1 cellular context compared by ENCODE assay signal in the genomic region with DNA sequence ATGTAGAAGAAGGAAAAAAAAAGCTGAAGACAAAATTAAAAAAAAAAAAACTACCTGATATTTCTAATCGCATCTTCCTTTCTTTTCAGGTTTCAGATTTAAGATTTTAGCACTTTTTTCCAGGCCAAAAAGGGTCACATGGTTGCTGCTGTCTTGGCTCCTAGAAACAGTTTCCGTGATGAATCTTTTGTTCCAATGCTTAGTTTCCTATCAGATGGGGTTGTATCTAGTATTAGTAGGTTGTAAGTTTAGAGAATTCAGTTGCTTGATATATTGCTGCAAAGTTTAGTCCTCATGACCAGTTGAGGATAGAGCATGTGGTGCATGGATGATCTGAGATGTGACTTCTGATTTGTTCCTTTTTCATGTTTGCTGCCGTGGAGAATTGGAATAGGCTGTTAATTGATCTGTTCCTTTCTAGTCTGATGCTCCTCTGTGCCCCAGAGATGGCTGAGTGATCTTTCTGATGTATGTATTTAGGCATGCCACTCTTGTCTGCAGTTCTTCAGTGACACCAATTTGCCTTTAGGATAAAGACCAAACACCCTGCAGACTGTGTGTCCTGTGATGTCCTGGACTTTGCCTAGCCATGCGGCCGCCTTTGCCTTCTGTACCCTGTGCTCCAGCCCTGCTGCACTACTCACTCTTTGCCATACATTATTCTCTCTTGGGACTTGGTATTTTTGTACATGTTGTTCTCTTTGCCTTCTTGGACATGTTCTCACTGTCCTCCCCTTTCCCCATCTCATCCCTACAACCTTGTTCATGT.
TF ChIP-seq lines count a peak whose summit lies in the region.

No MANE protein-coding gene starts in this region.

TF ChIP-seq in HepG2, 621 proteins besides CTCF, POLR2A, EP300 and RAD21 (continued from another document):
- peak; percentile 18; the same call in 1 of the 2 replicates for TF ChIP-seq TBX3 (IDR thresholded peaks at IDR 0.05; ENCODE audit: borderline replicate concordance)
- TF ChIP-seq, protein P1, sequence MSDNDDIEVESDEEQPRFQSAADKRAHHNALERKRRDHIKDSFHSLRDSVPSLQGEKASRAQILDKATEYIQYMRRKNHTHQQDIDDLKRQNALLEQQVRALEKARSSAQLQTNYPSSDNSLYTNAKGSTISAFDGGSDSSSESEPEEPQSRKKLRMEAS (IDR thresholded peaks at IDR 0.05), result 0 out of 2 replicates have a peak, but pooled peaks have one; percentile 38
- no peak for TF ChIP-seq LCORL (IDR thresholded peaks at IDR 0.05)
- TF ChIP-seq LCORL (CRISPR knock-in tag; IDR thresholded peaks at IDR 0.05), result 0 out of 2 replicates have a peak, but pooled peaks have one; percentile 34
- no peak for TF ChIP-seq ZNF326 (CRISPR knock-in tag; IDR thresholded peaks at IDR 0.05; ENCODE audit: borderline replicate concordance)
- 0 out of 2 replicates have a peak, but pooled peaks have one; percentile 42 for TF ChIP-seq TARDBP (CRISPR knock-in tag; IDR thresholded peaks at IDR 0.05)
- peak; percentile 55; the same call in 1 of the 2 replicates for TF ChIP-seq ZNF292 (CRISPR knock-in tag; IDR thresholded peaks at IDR 0.05; ENCODE audit: borderline replicate concordance, low read depth)
- TF ChIP-seq SOX13 (IDR thresholded peaks at IDR 0.05), result no peak
- TF ChIP-seq SOX13 (CRISPR knock-in tag; conservative IDR thresholded peaks at IDR 0.05 in 1 of 2, IDR thresholded peaks at IDR 0.05 in 1 of 2), result 0 out of 4 replicates have a peak, but pooled peaks of 1 of the 2 experiments have one; percentile 36
